15 cellular contexts compared by ENCODE assay signal in genomic region chr5:107675201-107675600, GRCh38. TPM values are rescaled to one million over a fixed set of nuclear protein-coding genes. Genes with fewer than 3 reads are reported as not detected.
DNase-seq lines count a peak whose midpoint lies in the region; ATAC-seq and TF ChIP-seq lines count a peak whose summit lies in the region.
"Had no signal": no experiment of that assay in that cellular context is flagged by ENCODE, and none has a peak within 500 bp of the region (broad histone marks: within the 10 kb centered on the region; RNA-seq: fewer than 3 reads in every experiment).

No MANE protein-coding gene starts in this region.

- H3K4me3 ChIP-seq in PC-9 = no peak overlapping the region
- H3K4me3 ChIP-seq: GM23248 had no signal

- intact Hi-C loops in PC-9 (cut with micrococcal nuclease; ENCODE audit: unreplicated experiment) = loop anchor here (10.0 kb wide), 1 partner anchor 800 kb away; no protein-coding TSS in a partner anchor

- H2AFZ ChIP-seq in PC-9 = no peak overlapping the region
- H2AFZ ChIP-seq: GM23248 had no signal

- H3K79me2 ChIP-seq in PC-9 (ENCODE audit: low read depth) = peaks cover 18% of the 10 kb centered on the region

- H4K20me1 ChIP-seq in PC-9 (ENCODE audit: insufficient read depth) = no peaks in the 10 kb centered on the region

- POLR2A ChIA-PET in PC-9 (lab: Charles Lee; ENCODE audit: unreplicated experiment) = interaction anchor here (0.7 kb wide), 1 partner anchor 793 kb away, joined by 5 read pairs; no protein-coding TSS in a partner anchor

- CTCF ChIA-PET in PC-9 (lab: Charles Lee) = no interaction called here

- peaks cover 2% of the 10 kb centered on the region for H3K36me3 Mint-ChIP-seq in activated naive CD8-positive, alpha-beta T cell treated with anti-CD3 and anti-CD28 coated beads for 36 hours
- H3K36me3 Mint-ChIP-seq in activated naive CD8-positive, alpha-beta T cell treated with anti-CD3 and anti-CD28 coated beads, Interleukin-2, amount 50 U/mL, for 24 hours (ENCODE audit: low read depth) = no peaks in the 10 kb centered on the region
- H3K36me3 Mint-ChIP-seq in glutamatergic neuron (ENCODE audit: unreplicated experiment) = no peaks in the 10 kb centered on the region
- H3K36me3 Mint-ChIP-seq: CD4-positive, CD25-positive, alpha-beta regulatory T cell; CD8-positive, alpha-beta memory T cell; IgD-negative memory B cell had no signal

- peak overlapping the region; percentile 27 for H3K27ac Mint-ChIP-seq in activated naive CD8-positive, alpha-beta T cell treated with anti-CD3 and anti-CD28 coated beads for 36 hours
- H3K27ac Mint-ChIP-seq in activated naive CD8-positive, alpha-beta T cell treated with anti-CD3 and anti-CD28 coated beads, Interleukin-2, amount 50 U/mL, for 24 hours = no peak overlapping the region
- peak overlapping the region; percentile 49 for H3K27ac Mint-ChIP-seq in glutamatergic neuron (ENCODE audit: unreplicated experiment)
- H3K27ac Mint-ChIP-seq: CD4-positive, CD25-positive, alpha-beta regulatory T cell; CD8-positive, alpha-beta memory T cell; HFFc6; IgD-negative memory B cell had no signal

- DNase-seq in activated naive CD8-positive, alpha-beta T cell treated with anti-CD3 and anti-CD28 coated beads for 36 hours = no peak
- DNase-seq in activated naive CD8-positive, alpha-beta T cell treated with anti-CD3 and anti-CD28 coated beads, Interleukin-2, amount 50 U/mL, for 24 hours = no peak
- DNase-seq in PC-9 (no peak), glutamatergic neuron (no peak)
- DNase-seq: ACHN; BE2C; C1 segment of cervical spinal cord; Caco-2; CD4-positive, CD25-positive, alpha-beta regulatory T cell; CD8-positive, alpha-beta memory T cell; HFFc6 had no signal

- no peaks in the 10 kb centered on the region for H3K9me3 Mint-ChIP-seq in activated naive CD8-positive, alpha-beta T cell treated with anti-CD3 and anti-CD28 coated beads for 36 hours
- H3K9me3 Mint-ChIP-seq in activated naive CD8-positive, alpha-beta T cell treated with anti-CD3 and anti-CD28 coated beads, Interleukin-2, amount 50 U/mL, for 24 hours = no peaks in the 10 kb centered on the region
- peaks cover 29% of the 10 kb centered on the region for H3K9me3 Mint-ChIP-seq in glutamatergic neuron (ENCODE audit: unreplicated experiment)
- H3K9me3 Mint-ChIP-seq: CD8-positive, alpha-beta memory T cell; HFFc6 had no signal

- peak overlapping the region; percentile 42 for H3K27ac ChIP-seq in PC-9
- H3K27ac ChIP-seq: GM23248 had no signal

- peaks cover 17% of the 10 kb centered on the region for H3K4me1 ChIP-seq in PC-9 (replicated peaks; ENCODE audit: insufficient read depth)
- H3K4me1 ChIP-seq: Caco-2 had no signal

- H3F3A ChIP-seq in PC-9 (ENCODE audit: insufficient read depth, low read depth) = peaks cover 8% of the 10 kb centered on the region; the same call in 1 of the 2 replicates

- no peak for ATAC-seq in activated naive CD8-positive, alpha-beta T cell treated with anti-CD3 and anti-CD28 coated beads, Interleukin-2, amount 50 U/mL, for 24 hours
- no peak for ATAC-seq in HG03354 (IDR thresholded peaks at IDR 0.05; ENCODE audit: poor library complexity, severe bottlenecking, unreplicated experiment)
- no peak for ATAC-seq in GM21529 (IDR thresholded peaks at IDR 0.05; ENCODE audit: unreplicated experiment)

- BruUV-seq in PC-9 (replicated peaks; lab: Mats Ljungman, UMichigan) = no TSS peak

- no peaks in the 10 kb centered on the region for H3K36me3 ChIP-seq in PC-9 (ENCODE audit: low read depth)
- H3K36me3 ChIP-seq: BE2C had no signal

- no peaks in the 10 kb centered on the region for H3K27me3 ChIP-seq in PC-9 (ENCODE audit: insufficient read depth, low read depth)
- H3K27me3 ChIP-seq: BE2C had no signal

- no peak overlapping the region for H3K4me3 Mint-ChIP-seq in activated naive CD8-positive, alpha-beta T cell treated with anti-CD3 and anti-CD28 coated beads for 36 hours
- no peak overlapping the region for H3K4me3 Mint-ChIP-seq in activated naive CD8-positive, alpha-beta T cell treated with anti-CD3 and anti-CD28 coated beads, Interleukin-2, amount 50 U/mL, for 24 hours
- H3K4me3 Mint-ChIP-seq in glutamatergic neuron (ENCODE audit: unreplicated experiment) = no peak overlapping the region
- H3K4me3 Mint-ChIP-seq: HFFc6, IgD-negative memory B cell had no signal

- peaks cover 23% of the 10 kb centered on the region for H3K4me1 Mint-ChIP-seq in activated naive CD8-positive, alpha-beta T cell treated with anti-CD3 and anti-CD28 coated beads for 36 hours
- H3K4me1 Mint-ChIP-seq in activated naive CD8-positive, alpha-beta T cell treated with anti-CD3 and anti-CD28 coated beads, Interleukin-2, amount 50 U/mL, for 24 hours = peaks cover 23% of the 10 kb centered on the region
- H3K4me1 Mint-ChIP-seq in glutamatergic neuron (ENCODE audit: low read depth, unreplicated experiment) = peaks cover 21% of the 10 kb centered on the region

- H3K9me2 ChIP-seq in PC-9 (ENCODE audit: insufficient read depth) = no peaks in the 10 kb centered on the region

- H3K9me3 ChIP-seq in PC-9 (ENCODE audit: insufficient read depth, low read depth) = no peaks in the 10 kb centered on the region
- H3K9me3 ChIP-seq: BE2C, Caco-2 had no signal

- peaks cover 67% of the 10 kb centered on the region for H3K27me3 Mint-ChIP-seq in activated naive CD8-positive, alpha-beta T cell treated with anti-CD3 and anti-CD28 coated beads for 36 hours
- peaks cover 53% of the 10 kb centered on the region for H3K27me3 Mint-ChIP-seq in activated naive CD8-positive, alpha-beta T cell treated with anti-CD3 and anti-CD28 coated beads, Interleukin-2, amount 50 U/mL, for 24 hours
- H3K27me3 Mint-ChIP-seq in glutamatergic neuron (ENCODE audit: unreplicated experiment) = peaks cover 18% of the 10 kb centered on the region

- TF ChIP-seq CTCF in PC-9 (conservative IDR thresholded peaks at IDR 0.05) = no peak
- no peak for TF ChIP-seq CTCF in glutamatergic neuron (IDR thresholded peaks at IDR 0.05; ENCODE audit: partially characterized antibody, unreplicated experiment)

- H3K4me2 ChIP-seq in PC-9 = 0 out of 2 replicates have a peak overlapping the region, but pooled peaks have one; percentile 97

RNA-seq across cellular contexts. Expression of gene EFNA5, which starts 4.5 kb away (rescaled TPM):
- total RNA-seq in activated naive CD8-positive, alpha-beta T cell treated with anti-CD3 and anti-CD28 coated beads for 36 hours = not detected
- total RNA-seq in PC-9 (2021) = 38.0 and 42.7 TPM in 2 replicates
- total RNA-seq in glutamatergic neuron (ENCODE audit: unreplicated experiment) = 158 TPM
- total RNA-seq: CD4-positive, CD25-positive, alpha-beta regulatory T cell; CD8-positive, alpha-beta memory T cell had no signal

Comparison
In these comparisons a context has a peak if more than half of its experiments do, and no peak if none do; other contexts are left out.
1. RNA of gene EFNA5, which starts 4.5 kb away (total RNA-seq): 158 TPM in glutamatergic neuron (single experiment) and 38.0 to 42.7 TPM in PC-9; not detected in activated naive CD8-positive, alpha-beta T cell treated with anti-CD3 and anti-CD28 coated beads for 36 hours; every median in the first group is over 10 times any median in the second.